ENCODE assay signal across 1 cellular context in genomic region chr2:74816540-74817331, GRCh38.
A peak's percentile ranks its signal among the peaks of the same experiment; 100 is the strongest.
TF ChIP-seq lines count a peak whose summit lies in the region.

No MANE protein-coding gene starts in this region.

TF ChIP-seq in HepG2, 621 proteins besides CTCF, POLR2A, EP300 and RAD21 (continued from another document and continues in another):
- TF ChIP-seq ETS1 (CRISPR knock-in tag; IDR thresholded peaks at IDR 0.05), result no peak
- no peak for TF ChIP-seq HMGXB3 (CRISPR knock-in tag; IDR thresholded peaks at IDR 0.05; ENCODE audit: borderline replicate concordance)
- no peak for TF ChIP-seq ZNF550 (CRISPR knock-in tag; IDR thresholded peaks at IDR 0.05; ENCODE audit: borderline replicate concordance)
- no peak for TF ChIP-seq SRF (IDR thresholded peaks at IDR 0.05; ENCODE audit: low read depth, low read length)
- TF ChIP-seq ATM (IDR thresholded peaks at IDR 0.05; ENCODE audit: borderline replicate concordance), result no peak
- TF ChIP-seq YEATS2 (CRISPR knock-in tag; IDR thresholded peaks at IDR 0.05; ENCODE audit: borderline replicate concordance), result peak; percentile 27; the same call in 1 of the 2 replicates
- peak; percentile 44; the same call in 1 of the 2 replicates for TF ChIP-seq HHEX (CRISPR knock-in tag; IDR thresholded peaks at IDR 0.05)
- no peak for TF ChIP-seq HIVEP1 (CRISPR knock-in tag; IDR thresholded peaks at IDR 0.05)
- no peak for TF ChIP-seq ZNF280B (CRISPR knock-in tag; IDR thresholded peaks at IDR 0.05; ENCODE audit: borderline replicate concordance)
- TF ChIP-seq NR1H2 (CRISPR knock-in tag; IDR thresholded peaks at IDR 0.05; ENCODE audit: borderline replicate concordance, low read depth), result no peak
- TF ChIP-seq AHR (CRISPR knock-in tag; IDR thresholded peaks at IDR 0.05), result no peak; the same call in 1 of the 2 replicates
- TF ChIP-seq SIX1 (CRISPR knock-in tag; IDR thresholded peaks at IDR 0.05; ENCODE audit: borderline replicate concordance), result peak; percentile 33; the same call in 1 of the 2 replicates
- TF ChIP-seq ZNF839 (CRISPR knock-in tag; IDR thresholded peaks at IDR 0.05; ENCODE audit: borderline replicate concordance), result no peak
- no peak for TF ChIP-seq SP4 (CRISPR knock-in tag; IDR thresholded peaks at IDR 0.05)
- no peak for TF ChIP-seq ELF4 (CRISPR knock-in tag; IDR thresholded peaks at IDR 0.05; ENCODE audit: borderline replicate concordance)
- no peak for TF ChIP-seq RARG (CRISPR knock-in tag; IDR thresholded peaks at IDR 0.05; ENCODE audit: low read depth)
- peak; percentile 92 for TF ChIP-seq GATAD2A (CRISPR knock-in tag; IDR thresholded peaks at IDR 0.05)
- TF ChIP-seq MYPOP (CRISPR knock-in tag; IDR thresholded peaks at IDR 0.05), result no peak
- TF ChIP-seq FOXC1 (CRISPR knock-in tag; IDR thresholded peaks at IDR 0.05; ENCODE audit: borderline replicate concordance), result no peak
- no peak for TF ChIP-seq MAFG (CRISPR knock-in tag; IDR thresholded peaks at IDR 0.05)
- TF ChIP-seq TEAD3 (CRISPR knock-in tag; optimal IDR thresholded peaks at IDR 0.05; ENCODE audit: borderline replicate concordance), result peak; percentile 51
- TF ChIP-seq HOXA7 (CRISPR knock-in tag; IDR thresholded peaks at IDR 0.05), result no peak
- no peak for TF ChIP-seq ZNF576 (CRISPR knock-in tag; IDR thresholded peaks at IDR 0.05)
- TF ChIP-seq GTF3A (CRISPR knock-in tag; conservative IDR thresholded peaks at IDR 0.05), result no peak
- TF ChIP-seq CEBPG (CRISPR knock-in tag; IDR thresholded peaks at IDR 0.05), result peak; percentile 70
- no peak for TF ChIP-seq SP1 (IDR thresholded peaks at IDR 0.05)
- no peak for TF ChIP-seq SP1 (CRISPR knock-in tag; IDR thresholded peaks at IDR 0.05)
- TF ChIP-seq POGK (CRISPR knock-in tag; conservative IDR thresholded peaks at IDR 0.05), result 0 out of 2 replicates have a peak, but pooled peaks have one; percentile 43
- no peak for TF ChIP-seq AKAP8 (CRISPR knock-in tag; IDR thresholded peaks at IDR 0.05)
- peak; percentile 31 for TF ChIP-seq YY1 (IDR thresholded peaks at IDR 0.05; ENCODE audit: insufficient read depth, insufficient replicate concordance, low read depth, low read length)
- TF ChIP-seq HOXA9 (CRISPR knock-in tag; IDR thresholded peaks at IDR 0.05; ENCODE audit: borderline replicate concordance), result no peak
- no peak for TF ChIP-seq NFIB (CRISPR knock-in tag; IDR thresholded peaks at IDR 0.05; ENCODE audit: borderline replicate concordance)
- TF ChIP-seq ZSCAN22 (CRISPR knock-in tag; IDR thresholded peaks at IDR 0.05), result no peak
- no peak for TF ChIP-seq TCF12 (IDR thresholded peaks at IDR 0.05)
- 0 out of 2 replicates have a peak, but pooled peaks have one; percentile 59 for TF ChIP-seq TCF12 (CRISPR knock-in tag; IDR thresholded peaks at IDR 0.05)
- TF ChIP-seq MIER3 (CRISPR knock-in tag; IDR thresholded peaks at IDR 0.05; ENCODE audit: borderline replicate concordance), result peak; percentile 85; the same call in 1 of the 2 replicates
- TF ChIP-seq BATF2 (CRISPR knock-in tag; IDR thresholded peaks at IDR 0.05), result no peak
- no peak for TF ChIP-seq TCF7L2 (IDR thresholded peaks at IDR 0.05; ENCODE audit: low read depth, low read length)
- TF ChIP-seq U2AF2 (IDR thresholded peaks at IDR 0.05; ENCODE audit: low read depth, low read length), result no peak
- peak; percentile 79 for TF ChIP-seq PHF21A (CRISPR knock-in tag; IDR thresholded peaks at IDR 0.05)
- TF ChIP-seq HNRNPUL1 (IDR thresholded peaks at IDR 0.05; ENCODE audit: low read depth, low read length), result no peak
- TF ChIP-seq NFKB2 (CRISPR knock-in tag; IDR thresholded peaks at IDR 0.05; ENCODE audit: borderline replicate concordance), result no peak
- TF ChIP-seq THRA (CRISPR knock-in tag; IDR thresholded peaks at IDR 0.05; ENCODE audit: borderline replicate concordance), result peak; percentile 54; the same call in 1 of the 2 replicates
- TF ChIP-seq ZNF234 (CRISPR knock-in tag; conservative IDR thresholded peaks at IDR 0.05), result no peak
- peak; percentile 78 for TF ChIP-seq ZGPAT (CRISPR knock-in tag; IDR thresholded peaks at IDR 0.05)
- TF ChIP-seq ZNF30 (CRISPR knock-in tag; IDR thresholded peaks at IDR 0.05), result no peak
- peak; percentile 96 for TF ChIP-seq TBX2 (CRISPR knock-in tag; IDR thresholded peaks at IDR 0.05; ENCODE audit: borderline replicate concordance)
- peak; percentile 99 for TF ChIP-seq ZNF710 (CRISPR knock-in tag; IDR thresholded peaks at IDR 0.05; ENCODE audit: borderline replicate concordance)
